14 cellular contexts compared by ENCODE assay signal in genomic region chr15:45921376-45921775, GRCh38.
DNase-seq lines count a peak whose midpoint lies in the region; ATAC-seq and TF ChIP-seq lines count a peak whose summit lies in the region.
"Had no signal": no experiment of that assay in that cellular context is flagged by ENCODE, and none has a peak within 500 bp of the region (broad histone marks: within the 10 kb centered on the region; RNA-seq: fewer than 3 reads in every experiment).

No MANE protein-coding gene starts in this region.

- no peak overlapping the region for H3K9ac ChIP-seq in smooth muscle cell (ENCODE audit: low read depth)

- peak overlapping the region; percentile 42 for H2AFZ ChIP-seq in smooth muscle cell (ENCODE audit: low read depth)

- no peaks in the 10 kb centered on the region for H3K79me2 ChIP-seq in smooth muscle cell (ENCODE audit: low read depth)

- H3K9me3 ChIP-seq in smooth muscle cell (replicated peaks; ENCODE audit: low read depth), result no peaks in the 10 kb centered on the region
- H3K9me3 ChIP-seq: MG63, testis had no signal

- ATAC-seq in foreskin keratinocyte (no peak), GM19455 (IDR thresholded peaks at IDR 0.05; ENCODE audit: unreplicated experiment) (no peak), HG03045 (IDR thresholded peaks at IDR 0.05; ENCODE audit: unreplicated experiment) (no peak)

- H3K4me1 ChIP-seq in foreskin keratinocyte (peaks cover 19% of the 10 kb centered on the region), smooth muscle cell (ENCODE audit: low read depth) (no peaks in the 10 kb centered on the region)
- H3K4me1 ChIP-seq: testis had no signal

- H3F3A ChIP-seq in smooth muscle cell (ENCODE audit: low read depth), result no peaks in the 10 kb centered on the region

- TF ChIP-seq CTCF in foreskin keratinocyte (conservative IDR thresholded peaks at IDR 0.05) (no peak), smooth muscle cell (IDR thresholded peaks at IDR 0.05; ENCODE audit: borderline replicate concordance, insufficient read depth, poor library complexity, severe bottlenecking) (no peak)

- no peaks in the 10 kb centered on the region for H3K36me3 ChIP-seq in smooth muscle cell (ENCODE audit: low read depth)
- H3K36me3 ChIP-seq: cardiac muscle cell, MG63 had no signal

- H3K4me3 ChIP-seq in smooth muscle cell, result no peak overlapping the region
- H3K4me3 ChIP-seq: cardiac muscle cell, MG63, testis had no signal

- no peaks in the 10 kb centered on the region for H4K20me1 ChIP-seq in smooth muscle cell (ENCODE audit: low read depth)

- no peak overlapping the region for H3K27ac ChIP-seq in foreskin keratinocyte
- H3K27ac ChIP-seq in smooth muscle cell (ENCODE audit: low read depth), result peak overlapping the region; percentile 37
- H3K27ac ChIP-seq: cardiac muscle cell, testis had no signal

- no peaks in the 10 kb centered on the region for H3K27me3 ChIP-seq in foreskin keratinocyte
- no peaks in the 10 kb centered on the region for H3K27me3 ChIP-seq in smooth muscle cell (ENCODE audit: low read depth)
- H3K27me3 ChIP-seq: cardiac muscle cell, MG63, testis had no signal

- 46% methylated on average over 4 of the region's 4 CpGs for WGBS in smooth muscle cell (ENCODE audit: low lambda C conversion rate)

- H3K4me2 ChIP-seq in smooth muscle cell, result no peak overlapping the region

- DNase-seq in HT-29 (ENCODE audit: low spot score), result peak; percentile 35
- peak; percentile 9 for DNase-seq in UCSD-AML1 (lab: John Stamatoyannopoulos, UW; ENCODE audit: unreplicated experiment)
- peak; percentile 51 to 64 for DNase-seq in foreskin keratinocyte
- DNase-seq in smooth muscle cell (lab: John Stamatoyannopoulos, UW; ENCODE audit: unreplicated experiment), result no peak
- no peak for DNase-seq in NK-92 treated with Interleukin-12 subunit alpha and Interleukin-12 subunit beta, amount 100 ng/mL, for 24 hours (lab: John Stamatoyannopoulos, UW)
- DNase-seq: activated B cell treated with CpG ODN at 0.5 μM for 24 hours; activated naive CD4-positive, alpha-beta T cell treated with anti-CD3 and anti-CD28 coated beads, Interleukin-2, amount 10 ng/mL, durations not matched to agents 7 days and 5 days; CD4-positive, CD25-positive, alpha-beta regulatory T cell; immature natural killer cell; MG63; testis had no signal

Comparison
In these comparisons a context has a peak if more than half of its experiments do, and no peak if none do; other contexts are left out.
1. DNase-seq: peak in HT-29 (single experiment), UCSD-AML1 (single experiment) and foreskin keratinocyte (2 of 2); none in smooth muscle cell (single experiment) and NK-92 treated with Interleukin-12 subunit alpha and Interleukin-12 subunit beta, amount 100 ng/mL, for 24 hours (single experiment).